ENCODE assay signal across 9 cellular contexts in the genomic region with DNA sequence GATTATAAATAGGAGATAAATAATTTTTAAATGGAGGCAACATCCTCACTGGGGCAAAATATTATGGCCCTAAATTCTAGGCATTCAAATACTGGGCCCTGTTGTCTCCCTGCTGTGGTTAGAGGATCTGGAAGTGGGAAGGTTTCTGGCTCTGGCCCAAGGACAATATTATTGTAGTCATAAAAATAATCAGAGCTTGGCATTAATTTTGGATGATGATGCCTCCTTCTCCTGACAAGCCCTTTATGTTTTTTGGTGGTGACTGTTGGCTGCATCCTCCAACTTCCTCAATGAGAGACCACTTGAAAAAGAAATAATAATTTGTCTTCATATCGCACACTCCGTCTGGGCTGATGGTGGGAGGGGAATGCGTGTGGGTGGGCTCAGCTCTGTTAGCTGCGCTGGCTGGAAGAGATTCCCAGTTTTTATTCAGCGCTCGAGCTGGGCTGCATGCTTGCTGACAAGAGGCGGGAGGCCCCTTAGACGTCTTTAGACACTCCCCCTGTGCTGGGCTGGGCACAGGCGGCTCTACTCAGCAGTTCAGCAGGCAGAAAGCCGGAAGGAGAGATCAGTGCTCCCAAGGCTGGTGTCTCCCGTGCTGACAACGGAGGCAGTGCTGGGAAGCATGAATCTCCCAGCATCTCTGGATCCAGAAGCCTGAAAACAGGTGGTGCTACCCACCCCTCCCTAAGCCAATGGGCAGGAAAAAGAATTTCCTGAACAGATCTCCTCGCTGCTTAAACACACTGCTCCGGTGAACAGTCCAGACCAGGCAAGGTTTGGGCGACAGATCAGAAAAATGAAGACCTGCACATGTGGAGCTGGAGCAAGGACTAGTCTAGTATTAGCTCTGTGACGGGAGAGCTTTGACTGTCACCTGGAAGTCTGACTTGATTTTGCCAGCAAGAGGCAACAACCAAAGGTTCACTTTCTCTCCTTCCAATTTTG.
DNase-seq lines count a peak whose midpoint lies in the region; ATAC-seq, FAIRE-seq and TF ChIP-seq lines count a peak whose summit lies in the region.
"Had no signal": no experiment of that assay in that cellular context is flagged by ENCODE, and none has a peak within 500 bp of the region (broad histone marks: within the 10 kb centered on the region; RNA-seq: fewer than 3 reads in every experiment).

No MANE protein-coding gene starts in this region.

- peak; percentile 38 for FAIRE-seq in HTR-8/SVneo (lab: Jason Lieb, UNC)

- no peak for TF ChIP-seq CTCF in progenitor cell of endocrine pancreas (IDR thresholded peaks at IDR 0.05; ENCODE audit: unreplicated experiment)

- no peak overlapping the region for H3K4me3 Mint-ChIP-seq in progenitor cell of endocrine pancreas (ENCODE audit: low read depth)
- H3K4me3 Mint-ChIP-seq: central memory CD8-positive, alpha-beta T cell had no signal

- DNase-seq in HTR-8/SVneo (ENCODE audit: insufficient read length, low spot score) (peak; percentile 57), SK-N-MC (ENCODE audit: low read depth, low spot score) (peak; percentile 1), left cardiac atrium (peak; percentile 57), sciatic nerve (ENCODE audit: low spot score) (no peak), progenitor cell of endocrine pancreas (ENCODE audit: low spot score, unreplicated experiment) (no peak)
- DNase-seq in activated T-cell treated with anti-CD3 and anti-CD28 coated beads, Interleukin-2, amount 50 U/mL, for 48 hours, result no peak

- no peaks in the 10 kb centered on the region for H3K36me3 Mint-ChIP-seq in progenitor cell of endocrine pancreas (ENCODE audit: insufficient read depth)

- no peaks in the 10 kb centered on the region for H3K9me3 Mint-ChIP-seq in progenitor cell of endocrine pancreas (ENCODE audit: low read depth)
- H3K9me3 Mint-ChIP-seq: central memory CD8-positive, alpha-beta T cell had no signal

- peak; percentile 77 to 91 for ATAC-seq in left cardiac atrium
- ATAC-seq in sciatic nerve, result peak; percentile 86
- no peak for ATAC-seq in GM19351 (IDR thresholded peaks at IDR 0.05; ENCODE audit: unreplicated experiment)
- no peak for ATAC-seq in GM19328 (IDR thresholded peaks at IDR 0.05; ENCODE audit: unreplicated experiment)

- no peak overlapping the region for H3K27ac Mint-ChIP-seq in progenitor cell of endocrine pancreas

- no peak overlapping the region for H3K9ac ChIP-seq in SK-N-MC (ENCODE audit: insufficient read length)

- peaks cover 5% of the 10 kb centered on the region for H3K4me1 Mint-ChIP-seq in progenitor cell of endocrine pancreas (ENCODE audit: low read depth)
- H3K4me1 Mint-ChIP-seq: central memory CD8-positive, alpha-beta T cell had no signal

- intact Hi-C loops in left cardiac atrium (cut with DNase I), result no loop called here
- intact Hi-C loops in sciatic nerve (cut with DNase I), result no loop called here

- peaks cover 42% of the 10 kb centered on the region for H3K27me3 Mint-ChIP-seq in progenitor cell of endocrine pancreas

- H3K9me3 ChIP-seq in SK-N-MC (ENCODE audit: low read depth, low read length), result no peaks in the 10 kb centered on the region

- peak overlapping the region; percentile 71 for H3K4me3 ChIP-seq in SK-N-MC

- H3K27ac ChIP-seq in SK-N-MC, result no peak overlapping the region

- H3K36me3 ChIP-seq in SK-N-MC (ENCODE audit: insufficient read depth, low read length), result no peaks in the 10 kb centered on the region

Comparison
In these comparisons a context has a peak if more than half of its experiments do, and no peak if none do; other contexts are left out.
1. DNase-seq: peak in HTR-8/SVneo (single experiment), SK-N-MC (single experiment) and left cardiac atrium (single experiment); none in sciatic nerve (single experiment), progenitor cell of endocrine pancreas (single experiment) and activated T-cell treated with anti-CD3 and anti-CD28 coated beads, Interleukin-2, amount 50 U/mL, for 48 hours (0 of 2).
2. ATAC-seq: peak in left cardiac atrium (2 of 2) and sciatic nerve (single experiment); none in GM19351 (single experiment) and GM19328 (single experiment).